In genomic region chr2:123363826-123364225, GRCh38 we compare ENCODE assay signal across 9 cellular contexts.
"Had no signal": no experiment of that assay in that cellular context is flagged by ENCODE, and none has a peak within 500 bp of the region (broad histone marks: within the 10 kb centered on the region; RNA-seq: fewer than 3 reads in every experiment).

No MANE protein-coding gene starts in this region.

- H2AFZ ChIP-seq: GM23248 had no signal

- FAIRE-seq: HTR-8/SVneo, K562 had no signal

- H3K27ac ChIP-seq: GM23248 had no signal

- H3K4me3 ChIP-seq: GM23248, HAP-1, K562 had no signal

- H3K9me3 ChIP-seq: HAP-1 had no signal

- H3K4me3 Mint-ChIP-seq: HFFc6 had no signal

- H3K9ac ChIP-seq: GM23248 had no signal

- H3K4me1 ChIP-seq: HAP-1 had no signal

- DNase-seq: GM23248, GOT3, H7, HFFc6, IMR-90, KG1 had no signal

- H3K36me3 ChIP-seq: HAP-1 had no signal

- H3K27ac Mint-ChIP-seq: HFFc6 had no signal
